3 cellular contexts compared by ENCODE assay signal in the genomic region with DNA sequence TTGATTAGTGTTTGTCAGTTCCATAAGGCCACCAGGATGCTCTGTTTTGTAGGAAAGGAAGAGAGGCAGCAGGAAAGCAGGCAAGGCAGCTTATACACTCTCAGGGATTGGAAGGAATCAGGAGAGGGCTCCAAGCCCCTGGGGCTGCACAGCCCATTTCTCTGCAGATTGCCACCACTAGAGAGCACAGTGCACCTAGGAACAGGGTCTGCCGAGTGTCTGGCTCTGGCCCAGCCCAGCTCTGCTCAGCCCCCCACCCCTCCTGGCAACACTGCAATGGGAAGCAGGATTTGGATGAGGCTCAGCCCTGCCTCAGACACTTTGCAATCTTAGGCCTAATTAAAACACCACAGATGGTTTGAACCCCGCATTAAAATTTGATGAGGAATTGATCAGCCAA.
TF ChIP-seq lines count a peak whose summit lies in the region.

No MANE protein-coding gene starts in this region.

TF ChIP-seq in SK-N-SH, 30 proteins besides CTCF, POLR2A, EP300 and RAD21 (continues in another document):
- TF ChIP-seq, protein P1, sequence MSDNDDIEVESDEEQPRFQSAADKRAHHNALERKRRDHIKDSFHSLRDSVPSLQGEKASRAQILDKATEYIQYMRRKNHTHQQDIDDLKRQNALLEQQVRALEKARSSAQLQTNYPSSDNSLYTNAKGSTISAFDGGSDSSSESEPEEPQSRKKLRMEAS (IDR thresholded peaks at IDR 0.05; ENCODE audit: low read depth): no peak
- TF ChIP-seq, protein P2, sequence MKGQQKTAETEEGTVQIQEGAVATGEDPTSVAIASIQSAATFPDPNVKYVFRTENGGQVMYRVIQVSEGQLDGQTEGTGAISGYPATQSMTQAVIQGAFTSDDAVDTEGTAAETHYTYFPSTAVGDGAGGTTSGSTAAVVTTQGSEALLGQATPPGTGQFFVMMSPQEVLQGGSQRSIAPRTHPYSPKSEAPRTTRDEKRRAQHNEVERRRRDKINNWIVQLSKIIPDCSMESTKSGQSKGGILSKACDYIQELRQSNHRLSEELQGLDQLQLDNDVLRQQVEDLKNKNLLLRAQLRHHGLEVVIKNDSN (IDR thresholded peaks at IDR 0.05; ENCODE audit: borderline replicate concordance, low read depth): no peak
- TF ChIP-seq CHD2 (IDR thresholded peaks at IDR 0.05; ENCODE audit: low read length, partially characterized antibody) (no peak), NFIC (IDR thresholded peaks at IDR 0.05; ENCODE audit: borderline replicate concordance) (no peak), TAF1 (IDR thresholded peaks at IDR 0.05; ENCODE audit: borderline replicate concordance, low read depth, low read length) (no peak), ELF1 (IDR thresholded peaks at IDR 0.05) (no peak), TCF12 (IDR thresholded peaks at IDR 0.05) (no peak), MXI1 (IDR thresholded peaks at IDR 0.05; ENCODE audit: low read depth, low read length) (no peak), GATA2 (CRISPR knock-in tag; IDR thresholded peaks at IDR 0.05) (no peak), NRF1 (IDR thresholded peaks at IDR 0.05; ENCODE audit: low read depth, low read length) (no peak), TEAD4 (IDR thresholded peaks at IDR 0.05; ENCODE audit: borderline replicate concordance, insufficient read depth) (no peak), GABPA (IDR thresholded peaks at IDR 0.05; ENCODE audit: low read depth) (no peak), JUND (IDR thresholded peaks at IDR 0.05) (no peak), POLR2AphosphoS5 (IDR thresholded peaks at IDR 0.05; ENCODE audit: low read depth, low read length) (no peak)
- TF ChIP-seq, protein P3, sequence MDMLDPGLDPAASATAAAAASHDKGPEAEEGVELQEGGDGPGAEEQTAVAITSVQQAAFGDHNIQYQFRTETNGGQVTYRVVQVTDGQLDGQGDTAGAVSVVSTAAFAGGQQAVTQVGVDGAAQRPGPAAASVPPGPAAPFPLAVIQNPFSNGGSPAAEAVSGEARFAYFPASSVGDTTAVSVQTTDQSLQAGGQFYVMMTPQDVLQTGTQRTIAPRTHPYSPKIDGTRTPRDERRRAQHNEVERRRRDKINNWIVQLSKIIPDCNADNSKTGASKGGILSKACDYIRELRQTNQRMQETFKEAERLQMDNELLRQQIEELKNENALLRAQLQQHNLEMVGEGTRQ (IDR thresholded peaks at IDR 0.05; ENCODE audit: borderline replicate concordance, low read depth, low read length): no peak
- TF ChIP-seq, protein P4, sequence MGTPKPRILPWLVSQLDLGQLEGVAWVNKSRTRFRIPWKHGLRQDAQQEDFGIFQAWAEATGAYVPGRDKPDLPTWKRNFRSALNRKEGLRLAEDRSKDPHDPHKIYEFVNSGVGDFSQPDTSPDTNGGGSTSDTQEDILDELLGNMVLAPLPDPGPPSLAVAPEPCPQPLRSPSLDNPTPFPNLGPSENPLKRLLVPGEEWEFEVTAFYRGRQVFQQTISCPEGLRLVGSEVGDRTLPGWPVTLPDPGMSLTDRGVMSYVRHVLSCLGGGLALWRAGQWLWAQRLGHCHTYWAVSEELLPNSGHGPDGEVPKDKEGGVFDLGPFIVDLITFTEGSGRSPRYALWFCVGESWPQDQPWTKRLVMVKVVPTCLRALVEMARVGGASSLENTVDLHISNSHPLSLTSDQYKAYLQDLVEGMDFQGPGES (IDR thresholded peaks at IDR 0.05; ENCODE audit: low read depth, low read length): no peak
- TF ChIP-seq, protein P5, sequence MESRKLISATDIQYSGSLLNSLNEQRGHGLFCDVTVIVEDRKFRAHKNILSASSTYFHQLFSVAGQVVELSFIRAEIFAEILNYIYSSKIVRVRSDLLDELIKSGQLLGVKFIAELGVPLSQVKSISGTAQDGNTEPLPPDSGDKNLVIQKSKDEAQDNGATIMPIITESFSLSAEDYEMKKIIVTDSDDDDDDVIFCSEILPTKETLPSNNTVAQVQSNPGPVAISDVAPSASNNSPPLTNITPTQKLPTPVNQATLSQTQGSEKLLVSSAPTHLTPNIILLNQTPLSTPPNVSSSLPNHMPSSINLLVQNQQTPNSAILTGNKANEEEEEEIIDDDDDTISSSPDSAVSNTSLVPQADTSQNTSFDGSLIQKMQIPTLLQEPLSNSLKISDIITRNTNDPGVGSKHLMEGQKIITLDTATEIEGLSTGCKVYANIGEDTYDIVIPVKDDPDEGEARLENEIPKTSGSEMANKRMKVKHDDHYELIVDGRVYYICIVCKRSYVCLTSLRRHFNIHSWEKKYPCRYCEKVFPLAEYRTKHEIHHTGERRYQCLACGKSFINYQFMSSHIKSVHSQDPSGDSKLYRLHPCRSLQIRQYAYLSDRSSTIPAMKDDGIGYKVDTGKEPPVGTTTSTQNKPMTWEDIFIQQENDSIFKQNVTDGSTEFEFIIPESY (IDR thresholded peaks at IDR 0.05; ENCODE audit: borderline replicate concordance, low read depth): no peak

TF ChIP-seq in SK-N-SH treated with all-trans-retinoic acid at 6 μM for 48 hours, 23 proteins besides CTCF, POLR2A, EP300 and RAD21:
- TF ChIP-seq, protein P6, sequence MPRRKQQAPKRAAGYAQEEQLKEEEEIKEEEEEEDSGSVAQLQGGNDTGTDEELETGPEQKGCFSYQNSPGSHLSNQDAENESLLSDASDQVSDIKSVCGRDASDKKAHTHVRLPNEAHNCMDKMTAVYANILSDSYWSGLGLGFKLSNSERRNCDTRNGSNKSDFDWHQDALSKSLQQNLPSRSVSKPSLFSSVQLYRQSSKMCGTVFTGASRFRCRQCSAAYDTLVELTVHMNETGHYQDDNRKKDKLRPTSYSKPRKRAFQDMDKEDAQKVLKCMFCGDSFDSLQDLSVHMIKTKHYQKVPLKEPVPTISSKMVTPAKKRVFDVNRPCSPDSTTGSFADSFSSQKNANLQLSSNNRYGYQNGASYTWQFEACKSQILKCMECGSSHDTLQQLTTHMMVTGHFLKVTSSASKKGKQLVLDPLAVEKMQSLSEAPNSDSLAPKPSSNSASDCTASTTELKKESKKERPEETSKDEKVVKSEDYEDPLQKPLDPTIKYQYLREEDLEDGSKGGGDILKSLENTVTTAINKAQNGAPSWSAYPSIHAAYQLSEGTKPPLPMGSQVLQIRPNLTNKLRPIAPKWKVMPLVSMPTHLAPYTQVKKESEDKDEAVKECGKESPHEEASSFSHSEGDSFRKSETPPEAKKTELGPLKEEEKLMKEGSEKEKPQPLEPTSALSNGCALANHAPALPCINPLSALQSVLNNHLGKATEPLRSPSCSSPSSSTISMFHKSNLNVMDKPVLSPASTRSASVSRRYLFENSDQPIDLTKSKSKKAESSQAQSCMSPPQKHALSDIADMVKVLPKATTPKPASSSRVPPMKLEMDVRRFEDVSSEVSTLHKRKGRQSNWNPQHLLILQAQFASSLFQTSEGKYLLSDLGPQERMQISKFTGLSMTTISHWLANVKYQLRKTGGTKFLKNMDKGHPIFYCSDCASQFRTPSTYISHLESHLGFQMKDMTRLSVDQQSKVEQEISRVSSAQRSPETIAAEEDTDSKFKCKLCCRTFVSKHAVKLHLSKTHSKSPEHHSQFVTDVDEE (CRISPR knock-in tag; IDR thresholded peaks at IDR 0.05): no peak
- TF ChIP-seq, protein P7, sequence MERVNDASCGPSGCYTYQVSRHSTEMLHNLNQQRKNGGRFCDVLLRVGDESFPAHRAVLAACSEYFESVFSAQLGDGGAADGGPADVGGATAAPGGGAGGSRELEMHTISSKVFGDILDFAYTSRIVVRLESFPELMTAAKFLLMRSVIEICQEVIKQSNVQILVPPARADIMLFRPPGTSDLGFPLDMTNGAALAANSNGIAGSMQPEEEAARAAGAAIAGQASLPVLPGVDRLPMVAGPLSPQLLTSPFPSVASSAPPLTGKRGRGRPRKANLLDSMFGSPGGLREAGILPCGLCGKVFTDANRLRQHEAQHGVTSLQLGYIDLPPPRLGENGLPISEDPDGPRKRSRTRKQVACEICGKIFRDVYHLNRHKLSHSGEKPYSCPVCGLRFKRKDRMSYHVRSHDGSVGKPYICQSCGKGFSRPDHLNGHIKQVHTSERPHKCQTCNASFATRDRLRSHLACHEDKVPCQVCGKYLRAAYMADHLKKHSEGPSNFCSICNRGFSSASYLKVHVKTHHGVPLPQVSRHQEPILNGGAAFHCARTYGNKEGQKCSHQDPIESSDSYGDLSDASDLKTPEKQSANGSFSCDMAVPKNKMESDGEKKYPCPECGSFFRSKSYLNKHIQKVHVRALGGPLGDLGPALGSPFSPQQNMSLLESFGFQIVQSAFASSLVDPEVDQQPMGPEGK (CRISPR knock-in tag; IDR thresholded peaks at IDR 0.05; ENCODE audit: borderline replicate concordance): no peak

TF ChIP-seq in H1, 55 proteins besides CTCF, POLR2A, EP300 and RAD21:
- TF ChIP-seq SP2 (IDR thresholded peaks at IDR 0.05; ENCODE audit: low read length): no peak
- no peak for TF ChIP-seq HDAC2 (IDR thresholded peaks at IDR 0.05; ENCODE audit: borderline replicate concordance in 1 of 2, low read depth in 2 of 2, low read length in 2 of 2)
- TF ChIP-seq KDM5A (IDR thresholded peaks at IDR 0.05; ENCODE audit: low read length): no peak
- no peak for TF ChIP-seq SRF (IDR thresholded peaks at IDR 0.05; ENCODE audit: low read depth, low read length)
- TF ChIP-seq GABPA (IDR thresholded peaks at IDR 0.05; ENCODE audit: borderline replicate concordance, insufficient read depth, low read length): no peak
- no peak for TF ChIP-seq EZH2 (IDR thresholded peaks at IDR 0.05; ENCODE audit: low read depth, low read length, severe bottlenecking)
- no peak for TF ChIP-seq BRCA1 (IDR thresholded peaks at IDR 0.05; ENCODE audit: low read depth, low read length)
- no peak for TF ChIP-seq SAP30 (IDR thresholded peaks at IDR 0.05; ENCODE audit: insufficient read depth, insufficient replicate concordance, low read length)
- TF ChIP-seq CBX8 (IDR thresholded peaks at IDR 0.05; ENCODE audit: borderline replicate concordance, low read depth, low read length): no peak
- TF ChIP-seq ZNF274 (IDR thresholded peaks at IDR 0.05; ENCODE audit: borderline replicate concordance, extremely low read depth, low read length): no peak
- no peak for TF ChIP-seq JUND (IDR thresholded peaks at IDR 0.05; ENCODE audit: low read length)
- no peak for TF ChIP-seq RBBP5 (IDR thresholded peaks at IDR 0.05; ENCODE audit: borderline replicate concordance, low read depth, low read length)
- TF ChIP-seq CEBPB (IDR thresholded peaks at IDR 0.05; ENCODE audit: low read depth, low read length): no peak
- no peak for TF ChIP-seq TEAD4 (IDR thresholded peaks at IDR 0.05; ENCODE audit: low read depth, low read length)
- TF ChIP-seq ASH2L (IDR thresholded peaks at IDR 0.05; ENCODE audit: low read length): no peak
- no peak for TF ChIP-seq SUZ12 (IDR thresholded peaks at IDR 0.05; ENCODE audit: low read length)
- no peak for TF ChIP-seq POLR2AphosphoS5 (IDR thresholded peaks at IDR 0.05; ENCODE audit: low read depth, low read length)
- no peak for TF ChIP-seq SIX5 (IDR thresholded peaks at IDR 0.05; ENCODE audit: low read depth, low read length)
- TF ChIP-seq KDM4A (IDR thresholded peaks at IDR 0.05; ENCODE audit: low read depth, low read length, severe bottlenecking): no peak
